8 cellular contexts compared by ENCODE assay signal in genomic region chr6:32970413-32971244, GRCh38. TPM values are rescaled to one million over a fixed set of nuclear protein-coding genes. Genes with fewer than 3 reads are reported as not detected.
DNase-seq lines count a peak whose midpoint lies in the region; ATAC-seq and TF ChIP-seq lines count a peak whose summit lies in the region.

No MANE protein-coding gene starts in this region.

- H3K9me3 ChIP-seq in iPS-18a (ENCODE audit: control insufficient read depth, low read depth, low read length), result no peaks in the 10 kb centered on the region

- peak; percentile 80 for DNase-seq in GM10266 (ENCODE audit: extremely low spot score)
- DNase-seq in NCI-H1694 treated with DMSO at 0.1 percent for 48 hours (lab: John Stamatoyannopoulos, UW), result peak; percentile 23
- peak; percentile 85 for DNase-seq in UCSD-AML1 (lab: John Stamatoyannopoulos, UW; ENCODE audit: unreplicated experiment)
- DNase-seq in skeletal muscle cell (ENCODE audit: low read depth), result peak; percentile 80

- peak overlapping the region; percentile 98 for H3K9ac ChIP-seq in iPS-18a (ENCODE audit: low read length)

- peak overlapping the region; percentile 88 to 98 (median 95) for H3K4me3 Mint-ChIP-seq in brain

- peaks cover 11% of the 10 kb centered on the region for H3K4me1 ChIP-seq in iPS-18a (ENCODE audit: control insufficient read depth, low read depth, low read length)

- H3K27ac Mint-ChIP-seq in brain, result peak overlapping the region; percentile 100

- peak overlapping the region; percentile 100 for H3K27ac ChIP-seq in iPS-18a (ENCODE audit: low read length)

- H3K4me3 ChIP-seq in iPS-18a (ENCODE audit: low read length) (peak overlapping the region; percentile 89), skeletal muscle cell (ENCODE audit: low read depth, low read length) (peak overlapping the region; percentile 84)

- no peaks in the 10 kb centered on the region for H3K27me3 ChIP-seq in iPS-18a (ENCODE audit: control insufficient read depth, insufficient read depth, low read length)

- peaks cover 33% of the 10 kb centered on the region for H3K4me1 Mint-ChIP-seq in brain

- H3K27me3 Mint-ChIP-seq in brain, result peaks cover 35% of the 10 kb centered on the region

- H3K36me3 ChIP-seq in iPS-18a (ENCODE audit: control insufficient read depth, low read depth, low read length), result peaks cover 35% of the 10 kb centered on the region

- H3K36me3 Mint-ChIP-seq in brain, result peaks cover 41% of the 10 kb centered on the region

- ATAC-seq in GM21723 (IDR thresholded peaks at IDR 0.05; ENCODE audit: unreplicated experiment), result no peak
- ATAC-seq in GM21529 (IDR thresholded peaks at IDR 0.05; ENCODE audit: unreplicated experiment), result no peak

- TF ChIP-seq CTCF in GM10266 (IDR thresholded peaks at IDR 0.05; ENCODE audit: control insufficient read depth, insufficient read depth, low read depth, missing control alignments) (no peak), brain (conservative IDR thresholded peaks at IDR 0.05) (peak in 1 of 2 experiments; percentile 15)

- H3K9me3 Mint-ChIP-seq in brain, result no peaks in the 10 kb centered on the region

RNA-seq across cellular contexts. Expression of gene BRD2, which starts 2.2 kb away (rescaled TPM):
- 181 TPM for polyA plus RNA-seq in brain (ENCODE audit: insufficient read depth, low read depth, low replicate concordance)

RNA-seq across cellular contexts. Expression of gene HLA-DMA, which starts 17.7 kb away (rescaled TPM):
- 27.3 TPM for polyA plus RNA-seq in brain (ENCODE audit: insufficient read depth, low read depth, low replicate concordance)

RNA-seq across cellular contexts. Expression of gene HLA-DMB, which starts 29.8 kb away (rescaled TPM):
- 12.4 TPM for polyA plus RNA-seq in brain (ENCODE audit: insufficient read depth, low read depth, low replicate concordance)

RNA-seq across cellular contexts. Expression of gene HLA-DOA, which starts 38.8 kb away (rescaled TPM):
- 1.4 TPM for polyA plus RNA-seq in brain (ENCODE audit: insufficient read depth, low read depth, low replicate concordance)

Comparison
In these comparisons a context has a peak if more than half of its experiments do, and no peak if none do; other contexts are left out.
1. DNase-seq: peak in every context shown above with its lines; median percentile 85 in UCSD-AML1; 80 in GM10266; 80 in skeletal muscle cell; 23 in NCI-H1694 treated with DMSO at 0.1 percent for 48 hours.